Comparison of ENCODE assay signal across 10 cellular contexts in the genomic region with DNA sequence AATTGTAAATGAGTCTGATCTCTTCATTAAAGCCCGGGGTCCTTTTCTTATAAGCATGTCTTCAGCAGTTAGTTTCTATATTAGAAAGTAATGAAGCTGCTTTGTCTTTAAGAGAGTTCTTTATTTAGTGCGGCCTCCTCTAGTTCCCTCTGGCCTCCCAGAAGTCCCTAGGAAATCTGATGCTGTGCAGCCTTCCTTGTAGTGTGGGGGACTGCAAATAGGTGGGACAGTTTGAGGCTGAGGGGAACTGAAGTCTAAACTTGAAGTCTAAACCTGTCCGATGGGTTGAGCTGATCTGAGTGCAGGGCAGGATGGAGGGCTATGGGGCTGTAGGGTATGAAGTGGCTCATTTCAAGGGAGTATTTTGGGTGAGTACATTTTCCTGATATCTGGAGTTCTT. TPM values are rescaled to one million over a fixed set of nuclear protein-coding genes. Genes with fewer than 3 reads are reported as not detected.
DNase-seq lines count a peak whose midpoint lies in the region; ATAC-seq, FAIRE-seq and TF ChIP-seq lines count a peak whose summit lies in the region.
"Had no signal": no experiment of that assay in that cellular context is flagged by ENCODE, and none has a peak within 500 bp of the region (broad histone marks: within the 10 kb centered on the region; RNA-seq: fewer than 3 reads in every experiment).

No MANE protein-coding gene starts in this region.

- H3K9ac ChIP-seq in astrocyte (ENCODE audit: low read length) (peak overlapping the region; percentile 93), keratinocyte (ENCODE audit: control insufficient read depth, extremely low read depth, insufficient read depth, low read length) (peak overlapping the region; percentile 84)

- no peaks in the 10 kb centered on the region for H3K9me3 Mint-ChIP-seq in activated CD4-positive, alpha-beta T cell treated with anti-CD3 and anti-CD28 coated beads, Interleukin-2, amount 10 ng/mL, durations not matched to agents 24 days and 14 days
- no peaks in the 10 kb centered on the region for H3K9me3 Mint-ChIP-seq in astrocyte (ENCODE audit: unreplicated experiment)
- H3K9me3 Mint-ChIP-seq: activated CD4-positive, alpha-beta T cell treated with anti-CD3 and anti-CD28 coated beads, Interleukin-2, amount 10 ng/mL, durations not matched to agents 7 days and 5 days had no signal

- FAIRE-seq in astrocyte (lab: Jason Lieb, UNC) (peak; percentile 20), keratinocyte (lab: Jason Lieb, UNC) (peak; percentile 69)

- H3K36me3 Mint-ChIP-seq in activated CD4-positive, alpha-beta T cell treated with anti-CD3 and anti-CD28 coated beads, Interleukin-2, amount 10 ng/mL, durations not matched to agents 24 days and 14 days (ENCODE audit: low read depth) = no peaks in the 10 kb centered on the region
- H3K36me3 Mint-ChIP-seq in astrocyte (ENCODE audit: low read depth, unreplicated experiment) = no peaks in the 10 kb centered on the region

- H3K79me2 ChIP-seq in astrocyte (ENCODE audit: insufficient read depth, low read length) (peaks cover 62% of the 10 kb centered on the region), keratinocyte (ENCODE audit: control insufficient read depth, insufficient read depth, low read length) (peaks cover 59% of the 10 kb centered on the region)

- peak overlapping the region; percentile 77 for H3K4me3 Mint-ChIP-seq in activated CD4-positive, alpha-beta T cell treated with anti-CD3 and anti-CD28 coated beads, Interleukin-2, amount 10 ng/mL, durations not matched to agents 24 days and 14 days
- peak overlapping the region; percentile 84 for H3K4me3 Mint-ChIP-seq in astrocyte (ENCODE audit: unreplicated experiment)
- H3K4me3 Mint-ChIP-seq: activated CD4-positive, alpha-beta T cell treated with anti-CD3 and anti-CD28 coated beads, Interleukin-2, amount 10 ng/mL, durations not matched to agents 7 days and 5 days had no signal

- no peak for TF ChIP-seq EP300 in suprapubic skin (IDR thresholded peaks at IDR 0.05)

- no peak overlapping the region for H3K27ac Mint-ChIP-seq in activated CD4-positive, alpha-beta T cell treated with anti-CD3 and anti-CD28 coated beads, Interleukin-2, amount 10 ng/mL, durations not matched to agents 24 days and 14 days
- peak overlapping the region; percentile 63 for H3K27ac Mint-ChIP-seq in astrocyte (ENCODE audit: unreplicated experiment)
- H3K27ac Mint-ChIP-seq: activated CD4-positive, alpha-beta T cell treated with anti-CD3 and anti-CD28 coated beads, Interleukin-2, amount 10 ng/mL, durations not matched to agents 7 days and 5 days had no signal

- no peaks in the 10 kb centered on the region for H3K36me3 ChIP-seq in astrocyte (ENCODE audit: insufficient read depth, low read length)
- peaks cover 0 to under 1% of the 10 kb centered on the region in 2 experiments for H3K36me3 ChIP-seq in keratinocyte (ENCODE audit: control insufficient read depth in 2 of 2, extremely low read depth in 1 of 2, insufficient read depth in 2 of 2, low read length in 2 of 2)
- H3K36me3 ChIP-seq in suprapubic skin = no peaks in the 10 kb centered on the region
- H3K36me3 ChIP-seq in body of pancreas (replicated peaks in 1 of 2; ENCODE audit: insufficient read depth in 1 of 2, low read depth in 2 of 2) = no peaks in the 10 kb centered on the region

- no peak for ATAC-seq in body of pancreas

- peaks cover 4% of the 10 kb centered on the region for H3K9me1 ChIP-seq in keratinocyte (ENCODE audit: control insufficient read depth, extremely low read depth, insufficient read depth, low read length)

- intact Hi-C loops in activated CD4-positive, alpha-beta T cell treated with anti-CD3 and anti-CD28 coated beads, Interleukin-2, amount 10 ng/mL, durations not matched to agents 24 days and 14 days (cut with micrococcal nuclease) = no loop called here
- intact Hi-C loops in body of pancreas (cut with DNase I) = no loop called here

- no peak for TF ChIP-seq POLR2A in suprapubic skin (IDR thresholded peaks at IDR 0.05)
- TF ChIP-seq POLR2A in body of pancreas (IDR thresholded peaks at IDR 0.05) = no peak

- peak overlapping the region; percentile 82 for H3K4me3 ChIP-seq in astrocyte (ENCODE audit: insufficient read depth, low read depth, low read length)
- peak overlapping the region; percentile 24 to 94 (median 88) for H3K4me3 ChIP-seq in keratinocyte (ENCODE audit: control insufficient read depth in 2 of 3, extremely low read depth in 1 of 3, insufficient read depth in 2 of 3, low read depth in 1 of 3, low read length in 3 of 3)
- peak overlapping the region; percentile 85 for H3K4me3 ChIP-seq in suprapubic skin
- H3K4me3 ChIP-seq in body of pancreas = no peak overlapping the region

- H3K27ac ChIP-seq in astrocyte (ENCODE audit: low read depth, low read length) (peak overlapping the region; percentile 85), keratinocyte (ENCODE audit: control insufficient read depth, insufficient read depth, low read length) (peak overlapping the region; percentile 76), suprapubic skin (peak overlapping the region; percentile 94), body of pancreas (no peak overlapping the region)

- H3K27me3 ChIP-seq in astrocyte (ENCODE audit: insufficient read depth, low read length) (no peaks in the 10 kb centered on the region), keratinocyte (ENCODE audit: control insufficient read depth, extremely low read depth, insufficient read depth, low read length) (no peaks in the 10 kb centered on the region), suprapubic skin (no peaks in the 10 kb centered on the region), body of pancreas (no peaks in the 10 kb centered on the region)

- peaks cover 24% of the 10 kb centered on the region for H3K4me1 Mint-ChIP-seq in activated CD4-positive, alpha-beta T cell treated with anti-CD3 and anti-CD28 coated beads, Interleukin-2, amount 10 ng/mL, durations not matched to agents 24 days and 14 days
- peaks cover 48% of the 10 kb centered on the region for H3K4me1 Mint-ChIP-seq in astrocyte (ENCODE audit: low read depth, unreplicated experiment)

- H3K9me3 ChIP-seq in astrocyte (ENCODE audit: insufficient read depth, low read depth, low read length) = no peaks in the 10 kb centered on the region
- no peaks in the 10 kb centered on the region for H3K9me3 ChIP-seq in keratinocyte (ENCODE audit: control insufficient read depth, low read depth, low read length)
- no peaks in the 10 kb centered on the region for H3K9me3 ChIP-seq in suprapubic skin
- no peaks in the 10 kb centered on the region for H3K9me3 ChIP-seq in body of pancreas

- TF ChIP-seq CTCF in astrocyte (IDR thresholded peaks at IDR 0.05; ENCODE audit: insufficient read depth, low read depth, low read length) = no peak
- no peak for TF ChIP-seq CTCF in keratinocyte (optimal IDR thresholded peaks at IDR 0.05 in 1 of 3, IDR thresholded peaks at IDR 0.05 in 1 of 3, conservative IDR thresholded peaks at IDR 0.05 in 1 of 3; ENCODE audit: extremely low read depth in 1 of 3, insufficient read depth in 2 of 3, low read length in 3 of 3)
- no peak for TF ChIP-seq CTCF in suprapubic skin (IDR thresholded peaks at IDR 0.05)
- no peak for TF ChIP-seq CTCF in body of pancreas (IDR thresholded peaks at IDR 0.05)

- H2AFZ ChIP-seq in astrocyte (ENCODE audit: low read depth, low read length) (no peak overlapping the region), keratinocyte (ENCODE audit: control insufficient read depth, low read length) (no peak overlapping the region)

- dilution Hi-C loops in keratinocyte (cut with MboI; ENCODE audit: extremely low pct_ligation_motif_present, low sequenced_read_pairs) = loop anchor here (25.0 kb wide), 1 partner anchor 98 kb away; no protein-coding TSS in a partner anchor

- peaks cover 50% of the 10 kb centered on the region for H3K27me3 Mint-ChIP-seq in activated CD4-positive, alpha-beta T cell treated with anti-CD3 and anti-CD28 coated beads, Interleukin-2, amount 10 ng/mL, durations not matched to agents 24 days and 14 days
- peaks cover 4% of the 10 kb centered on the region for H3K27me3 Mint-ChIP-seq in astrocyte (ENCODE audit: low read depth, unreplicated experiment)

- H3K4me1 ChIP-seq in astrocyte (ENCODE audit: insufficient read depth, low read length) (peaks cover 50% of the 10 kb centered on the region), keratinocyte (ENCODE audit: control insufficient read depth, extremely low read depth, insufficient read depth, low read length) (peaks cover 47% of the 10 kb centered on the region), suprapubic skin (peaks cover 62% of the 10 kb centered on the region), body of pancreas (peaks cover 46% of the 10 kb centered on the region)

- DNase-seq in activated CD4-positive, alpha-beta T cell treated with anti-CD3 and anti-CD28 coated beads, Interleukin-2, amount 10 ng/mL, durations not matched to agents 24 days and 14 days = no peak
- no peak for DNase-seq in activated CD4-positive, alpha-beta T cell treated with anti-CD3 and anti-CD28 coated beads, Interleukin-2, amount 50 U/mL, for 48 hours
- no peak for DNase-seq in astrocyte (ENCODE audit: low read depth)
- no peak for DNase-seq in keratinocyte (ENCODE audit: low read depth, low spot score)
- DNase-seq in suprapubic skin (ENCODE audit: low spot score in 2 of 2) = no peak
- DNase-seq in NCI-H1436 treated with DMSO at 0.1 percent for 48 hours (lab: John Stamatoyannopoulos, UW) = no peak
- no peak for DNase-seq in activated naive CD4-positive, alpha-beta T cell (lab: John Stamatoyannopoulos, UW)
- no peak for DNase-seq in body of pancreas
- DNase-seq: activated CD4-positive, alpha-beta T cell treated with anti-CD3 and anti-CD28 coated beads, Interleukin-2, amount 10 ng/mL, durations not matched to agents 7 days and 5 days; NCI-H2081 had no signal

- 23% methylated on average over 3 of the region's 3 CpGs for WGBS in suprapubic skin
- WGBS in body of pancreas, 2 donors = 33 to 47% methylated on average over 3 of the region's 3 CpGs

- H4K20me1 ChIP-seq in astrocyte (ENCODE audit: insufficient read depth, low read length) = peaks cover 53% of the 10 kb centered on the region
- no peaks in the 10 kb centered on the region for H4K20me1 ChIP-seq in keratinocyte (ENCODE audit: control insufficient read depth, extremely low read depth, insufficient read depth, low read length)

- H3K4me2 ChIP-seq in astrocyte (ENCODE audit: low read length) = peak overlapping the region; percentile 85
- H3K4me2 ChIP-seq in keratinocyte (ENCODE audit: control insufficient read depth, extremely low read depth, insufficient read depth, low read depth, low read length) = peak overlapping the region; percentile 93

RNA-seq across cellular contexts. Expression of a gene that starts 1.4 kb away (rescaled TPM):
- total RNA-seq in activated CD4-positive, alpha-beta T cell treated with anti-CD3 and anti-CD28 coated beads, Interleukin-2, amount 10 ng/mL, durations not matched to agents 24 days and 14 days = 20.1 and 20.3 TPM in 2 replicates
- total RNA-seq in astrocyte (220 and 225 TPM in 2 replicates), suprapubic skin (100 to 1,000 TPM in 1 of 4 donors, 10 to 100 TPM in 3; 64.2 to 100 (median 74.2) TPM), body of pancreas (10 to 100 TPM; 24.6 to 59.7 TPM)
- 48.9 to 135 TPM (median 62.9 TPM) in 3 replicates for polyA plus RNA-seq in keratinocyte
- 77.5 TPM for polyA plus RNA-seq in keratinocyte (2011; ENCODE audit: low read depth)
- 53.7 and 79.5 TPM in 2 replicates for polyA plus RNA-seq in keratinocyte (2011; cell fraction: cytosol; rRNA removed)
- 168 and 214 TPM in 2 replicates for polyA plus RNA-seq in keratinocyte (2011; cell fraction: nucleus; rRNA removed)
- 49.3 and 162 TPM in 2 replicates for polyA plus RNA-seq in keratinocyte (2012; ENCODE audit: low replicate concordance)
- polyA minus RNA-seq in keratinocyte = 74.5 to 299 TPM (median 92.7 TPM) in 3 replicates
- polyA minus RNA-seq in keratinocyte (2011; cell fraction: cytosol; rRNA and poly(A)+ RNA removed) = 124 TPM
- 144 and 149 TPM in 2 replicates for polyA minus RNA-seq in keratinocyte (2011; cell fraction: nucleus; rRNA and poly(A)+ RNA removed)

RNA-seq across cellular contexts. Expression of a gene that starts 52.4 kb away (rescaled TPM):
- total RNA-seq in activated CD4-positive, alpha-beta T cell treated with anti-CD3 and anti-CD28 coated beads, Interleukin-2, amount 10 ng/mL, durations not matched to agents 24 days and 14 days = 61.6 and 68.7 TPM in 2 replicates
- total RNA-seq in astrocyte (281 and 305 TPM in 2 replicates), suprapubic skin (100 to 1,000 TPM; 132 to 171 (median 147) TPM), body of pancreas (10 to 100 TPM; 34.2 to 39.9 TPM)
- 137 to 282 TPM (median 223 TPM) in 3 replicates for polyA plus RNA-seq in keratinocyte
- 212 TPM for polyA plus RNA-seq in keratinocyte (2011; ENCODE audit: low read depth)
- 117 and 166 TPM in 2 replicates for polyA plus RNA-seq in keratinocyte (2011; cell fraction: cytosol; rRNA removed)
- 442 and 516 TPM in 2 replicates for polyA plus RNA-seq in keratinocyte (2011; cell fraction: nucleus; rRNA removed)
- polyA plus RNA-seq in keratinocyte (2012; ENCODE audit: low replicate concordance) = 86.1 and 170 TPM in 2 replicates
- 98.3 to 190 TPM (median 181 TPM) in 3 replicates for polyA minus RNA-seq in keratinocyte
- polyA minus RNA-seq in keratinocyte (2011; cell fraction: cytosol; rRNA and poly(A)+ RNA removed) = 73.1 TPM
- 140 and 258 TPM in 2 replicates for polyA minus RNA-seq in keratinocyte (2011; cell fraction: nucleus; rRNA and poly(A)+ RNA removed)

Comparison
In these comparisons a context has a peak if more than half of its experiments do, and no peak if none do; other contexts are left out.
1. H3K27ac ChIP-seq: peak in astrocyte (single experiment), keratinocyte (single experiment) and suprapubic skin (single experiment); none in body of pancreas (0 of 4).
2. H3K4me3 ChIP-seq: peak in astrocyte (single experiment), keratinocyte (3 of 3) and suprapubic skin (single experiment); none in body of pancreas (0 of 2).